Comparison of ENCODE assay signal across 1 cellular context in the genomic region with DNA sequence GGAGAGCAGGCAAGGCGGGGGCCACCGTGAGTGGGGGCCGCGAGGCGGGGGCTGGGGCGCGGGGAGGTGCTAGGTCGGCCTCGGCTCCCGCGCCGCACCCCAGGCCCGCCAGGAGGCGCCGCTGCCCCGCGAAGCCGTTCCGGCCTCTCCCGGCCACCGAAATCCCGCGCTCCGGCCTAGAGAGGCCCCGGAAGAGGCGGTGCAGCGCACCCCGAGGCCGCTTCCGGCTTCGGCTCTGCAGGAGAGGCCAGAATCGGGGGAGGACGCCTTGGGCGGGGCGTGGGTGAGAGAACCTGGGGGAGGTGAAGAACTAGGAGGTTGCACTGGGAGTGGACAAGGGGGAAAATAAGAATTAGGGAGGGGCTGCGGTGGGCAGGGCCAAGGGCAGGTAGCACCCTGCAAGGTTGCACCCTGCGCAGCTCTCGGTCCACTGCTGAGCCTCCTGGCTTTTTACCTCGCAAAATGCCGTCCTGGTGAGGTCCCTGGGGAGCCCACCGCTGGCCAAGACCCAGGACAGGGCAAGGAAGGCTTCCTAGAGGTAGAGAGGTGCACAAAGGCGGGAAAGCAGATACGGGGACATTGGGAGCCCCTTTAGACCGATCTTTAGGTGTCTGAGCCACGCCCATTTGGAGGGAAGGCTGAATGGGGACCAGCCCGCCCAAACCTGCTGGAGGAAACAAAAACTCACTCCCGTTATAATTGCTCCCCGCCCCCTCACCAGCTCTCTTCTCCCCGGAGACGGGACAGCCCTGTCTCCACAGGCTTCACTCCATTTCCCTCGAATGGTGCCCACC.
A peak's percentile ranks its signal among the peaks of the same experiment; 100 is the strongest.
TF ChIP-seq lines count a peak whose summit lies in the region.

No MANE protein-coding gene starts in this region.

TF ChIP-seq in GM12878, 131 proteins besides CTCF, POLR2A, EP300 and RAD21 (continues in another document):
- TF ChIP-seq, protein P1, sequence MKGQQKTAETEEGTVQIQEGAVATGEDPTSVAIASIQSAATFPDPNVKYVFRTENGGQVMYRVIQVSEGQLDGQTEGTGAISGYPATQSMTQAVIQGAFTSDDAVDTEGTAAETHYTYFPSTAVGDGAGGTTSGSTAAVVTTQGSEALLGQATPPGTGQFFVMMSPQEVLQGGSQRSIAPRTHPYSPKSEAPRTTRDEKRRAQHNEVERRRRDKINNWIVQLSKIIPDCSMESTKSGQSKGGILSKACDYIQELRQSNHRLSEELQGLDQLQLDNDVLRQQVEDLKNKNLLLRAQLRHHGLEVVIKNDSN (IDR thresholded peaks at IDR 0.05; ENCODE audit: borderline replicate concordance, extremely low read length, insufficient read depth, low read depth, low read length), result no peak
- no peak for TF ChIP-seq MYB (IDR thresholded peaks at IDR 0.05; ENCODE audit: borderline replicate concordance, low read depth, low read length)
- peak; percentile 50 for TF ChIP-seq SIX5 (IDR thresholded peaks at IDR 0.05; ENCODE audit: low read depth, low read length, severe bottlenecking)
- peak; percentile 56; the same call in 1 of the 2 replicates for TF ChIP-seq CBFB (IDR thresholded peaks at IDR 0.05; ENCODE audit: low read depth)
- TF ChIP-seq, protein P2, sequence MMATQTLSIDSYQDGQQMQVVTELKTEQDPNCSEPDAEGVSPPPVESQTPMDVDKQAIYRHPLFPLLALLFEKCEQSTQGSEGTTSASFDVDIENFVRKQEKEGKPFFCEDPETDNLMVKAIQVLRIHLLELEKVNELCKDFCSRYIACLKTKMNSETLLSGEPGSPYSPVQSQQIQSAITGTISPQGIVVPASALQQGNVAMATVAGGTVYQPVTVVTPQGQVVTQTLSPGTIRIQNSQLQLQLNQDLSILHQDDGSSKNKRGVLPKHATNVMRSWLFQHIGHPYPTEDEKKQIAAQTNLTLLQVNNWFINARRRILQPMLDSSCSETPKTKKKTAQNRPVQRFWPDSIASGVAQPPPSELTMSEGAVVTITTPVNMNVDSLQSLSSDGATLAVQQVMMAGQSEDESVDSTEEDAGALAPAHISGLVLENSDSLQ (IDR thresholded peaks at IDR 0.05), result no peak
- no peak for TF ChIP-seq DPF2 (IDR thresholded peaks at IDR 0.05)
- TF ChIP-seq CBX5 (IDR thresholded peaks at IDR 0.05; ENCODE audit: low read depth), result no peak
- TF ChIP-seq NFIC (IDR thresholded peaks at IDR 0.05; ENCODE audit: low read depth, low read length), result no peak
- TF ChIP-seq EGR1 (IDR thresholded peaks at IDR 0.05; ENCODE audit: borderline replicate concordance in 1 of 2, low read depth in 2 of 2, low read length in 2 of 2), result peak in 1 of 2 experiments; percentile 88; a peak in 2 of 3 replicates
- peak in 1 of 2 experiments; percentile 72; a peak in 2 of 4 replicates for TF ChIP-seq SRF (IDR thresholded peaks at IDR 0.05; ENCODE audit: low read depth in 2 of 2, low read length in 2 of 2)
- TF ChIP-seq, protein P3, sequence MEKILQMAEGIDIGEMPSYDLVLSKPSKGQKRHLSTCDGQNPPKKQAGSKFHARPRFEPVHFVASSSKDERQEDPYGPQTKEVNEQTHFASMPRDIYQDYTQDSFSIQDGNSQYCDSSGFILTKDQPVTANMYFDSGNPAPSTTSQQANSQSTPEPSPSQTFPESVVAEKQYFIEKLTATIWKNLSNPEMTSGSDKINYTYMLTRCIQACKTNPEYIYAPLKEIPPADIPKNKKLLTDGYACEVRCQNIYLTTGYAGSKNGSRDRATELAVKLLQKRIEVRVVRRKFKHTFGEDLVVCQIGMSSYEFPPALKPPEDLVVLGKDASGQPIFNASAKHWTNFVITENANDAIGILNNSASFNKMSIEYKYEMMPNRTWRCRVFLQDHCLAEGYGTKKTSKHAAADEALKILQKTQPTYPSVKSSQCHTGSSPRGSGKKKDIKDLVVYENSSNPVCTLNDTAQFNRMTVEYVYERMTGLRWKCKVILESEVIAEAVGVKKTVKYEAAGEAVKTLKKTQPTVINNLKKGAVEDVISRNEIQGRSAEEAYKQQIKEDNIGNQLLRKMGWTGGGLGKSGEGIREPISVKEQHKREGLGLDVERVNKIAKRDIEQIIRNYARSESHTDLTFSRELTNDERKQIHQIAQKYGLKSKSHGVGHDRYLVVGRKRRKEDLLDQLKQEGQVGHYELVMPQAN (conservative IDR thresholded peaks at IDR 0.05), result peak; percentile 66
- TF ChIP-seq HDGF (IDR thresholded peaks at IDR 0.05), result no peak
- peak; percentile 66; the same call in 1 of the 2 replicates for TF ChIP-seq POLR2AphosphoS5 (IDR thresholded peaks at IDR 0.05; ENCODE audit: low read length)
- TF ChIP-seq ASH2L (IDR thresholded peaks at IDR 0.05; ENCODE audit: borderline replicate concordance, low read depth), result no peak
- TF ChIP-seq CEBPB (IDR thresholded peaks at IDR 0.05; ENCODE audit: borderline replicate concordance in 1 of 2, low read depth in 2 of 2, low read length in 2 of 2), result no peak
- no peak for TF ChIP-seq CHD1 (IDR thresholded peaks at IDR 0.05; ENCODE audit: low read depth, low read length)
- TF ChIP-seq GABPA (IDR thresholded peaks at IDR 0.05; ENCODE audit: low read depth), result peak; percentile 94
- no peak for TF ChIP-seq LARP7 (IDR thresholded peaks at IDR 0.05)
- no peak for TF ChIP-seq BRCA1 (IDR thresholded peaks at IDR 0.05; ENCODE audit: low read depth, low read length)
- peak; percentile 70 for TF ChIP-seq HCFC1 (IDR thresholded peaks at IDR 0.05; ENCODE audit: low read length)
- TF ChIP-seq, protein P4, sequence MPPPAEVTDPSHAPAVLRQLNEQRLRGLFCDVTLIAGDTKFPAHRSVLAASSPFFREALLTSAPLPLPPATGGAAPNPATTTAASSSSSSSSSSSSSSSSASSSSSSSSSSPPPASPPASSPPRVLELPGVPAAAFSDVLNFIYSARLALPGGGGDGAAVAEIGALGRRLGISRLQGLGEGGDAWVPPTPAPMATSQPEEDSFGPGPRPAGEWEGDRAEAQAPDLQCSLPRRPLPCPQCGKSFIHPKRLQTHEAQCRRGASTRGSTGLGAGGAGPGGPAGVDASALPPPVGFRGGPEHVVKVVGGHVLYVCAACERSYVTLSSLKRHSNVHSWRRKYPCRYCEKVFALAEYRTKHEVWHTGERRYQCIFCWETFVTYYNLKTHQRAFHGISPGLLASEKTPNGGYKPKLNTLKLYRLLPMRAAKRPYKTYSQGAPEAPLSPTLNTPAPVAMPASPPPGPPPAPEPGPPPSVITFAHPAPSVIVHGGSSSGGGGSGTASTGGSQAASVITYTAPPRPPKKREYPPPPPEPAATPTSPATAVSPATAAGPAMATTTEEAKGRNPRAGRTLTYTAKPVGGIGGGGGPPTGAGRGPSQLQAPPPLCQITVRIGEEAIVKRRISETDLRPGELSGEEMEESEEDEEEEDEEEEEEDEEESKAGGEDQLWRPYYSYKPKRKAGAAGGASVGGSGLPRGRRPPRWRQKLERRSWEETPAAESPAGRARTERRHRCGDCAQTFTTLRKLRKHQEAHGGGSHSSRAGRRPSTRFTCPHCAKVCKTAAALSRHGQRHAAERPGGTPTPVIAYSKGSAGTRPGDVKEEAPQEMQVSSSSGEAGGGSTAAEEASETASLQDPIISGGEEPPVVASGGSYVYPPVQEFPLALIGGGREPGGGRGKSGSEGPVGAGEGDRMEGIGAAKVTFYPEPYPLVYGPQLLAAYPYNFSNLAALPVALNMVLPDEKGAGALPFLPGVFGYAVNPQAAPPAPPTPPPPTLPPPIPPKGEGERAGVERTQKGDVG (CRISPR knock-in tag; IDR thresholded peaks at IDR 0.05), result no peak
- TF ChIP-seq CBX3 (IDR thresholded peaks at IDR 0.05; ENCODE audit: borderline replicate concordance, low read depth), result no peak
- TF ChIP-seq RCOR1 (conservative IDR thresholded peaks at IDR 0.05; ENCODE audit: low read depth, low read length), result no peak
- no peak for TF ChIP-seq MTA3 (IDR thresholded peaks at IDR 0.05; ENCODE audit: borderline replicate concordance, low read length)
- TF ChIP-seq, protein P5, sequence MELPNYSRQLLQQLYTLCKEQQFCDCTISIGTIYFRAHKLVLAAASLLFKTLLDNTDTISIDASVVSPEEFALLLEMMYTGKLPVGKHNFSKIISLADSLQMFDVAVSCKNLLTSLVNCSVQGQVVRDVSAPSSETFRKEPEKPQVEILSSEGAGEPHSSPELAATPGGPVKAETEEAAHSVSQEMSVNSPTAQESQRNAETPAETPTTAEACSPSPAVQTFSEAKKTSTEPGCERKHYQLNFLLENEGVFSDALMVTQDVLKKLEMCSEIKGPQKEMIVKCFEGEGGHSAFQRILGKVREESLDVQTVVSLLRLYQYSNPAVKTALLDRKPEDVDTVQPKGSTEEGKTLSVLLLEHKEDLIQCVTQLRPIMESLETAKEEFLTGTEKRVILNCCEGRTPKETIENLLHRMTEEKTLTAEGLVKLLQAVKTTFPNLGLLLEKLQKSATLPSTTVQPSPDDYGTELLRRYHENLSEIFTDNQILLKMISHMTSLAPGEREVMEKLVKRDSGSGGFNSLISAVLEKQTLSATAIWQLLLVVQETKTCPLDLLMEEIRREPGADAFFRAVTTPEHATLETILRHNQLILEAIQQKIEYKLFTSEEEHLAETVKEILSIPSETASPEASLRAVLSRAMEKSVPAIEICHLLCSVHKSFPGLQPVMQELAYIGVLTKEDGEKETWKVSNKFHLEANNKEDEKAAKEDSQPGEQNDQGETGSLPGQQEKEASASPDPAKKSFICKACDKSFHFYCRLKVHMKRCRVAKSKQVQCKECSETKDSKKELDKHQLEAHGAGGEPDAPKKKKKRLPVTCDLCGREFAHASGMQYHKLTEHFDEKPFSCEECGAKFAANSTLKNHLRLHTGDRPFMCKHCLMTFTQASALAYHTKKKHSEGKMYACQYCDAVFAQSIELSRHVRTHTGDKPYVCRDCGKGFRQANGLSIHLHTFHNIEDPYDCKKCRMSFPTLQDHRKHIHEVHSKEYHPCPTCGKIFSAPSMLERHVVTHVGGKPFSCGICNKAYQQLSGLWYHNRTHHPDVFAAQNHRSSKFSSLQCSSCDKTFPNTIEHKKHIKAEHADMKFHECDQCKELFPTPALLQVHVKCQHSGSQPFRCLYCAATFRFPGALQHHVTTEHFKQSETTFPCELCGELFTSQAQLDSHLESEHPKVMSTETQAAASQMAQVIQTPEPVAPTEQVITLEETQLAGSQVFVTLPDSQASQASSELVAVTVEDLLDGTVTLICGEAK (IDR thresholded peaks at IDR 0.05; ENCODE audit: borderline replicate concordance), result peak; percentile 92
- 0 out of 2 replicates have a peak, but pooled peaks have one; percentile 38 for TF ChIP-seq NR2F1 (conservative IDR thresholded peaks at IDR 0.05)
- no peak for TF ChIP-seq RFX5 (IDR thresholded peaks at IDR 0.05; ENCODE audit: low read depth, low read length)
- peak; percentile 47; the same call in 1 of the 2 replicates for TF ChIP-seq TAF1 (IDR thresholded peaks at IDR 0.05; ENCODE audit: borderline replicate concordance, low read depth, low read length)
- TF ChIP-seq JUNB (IDR thresholded peaks at IDR 0.05), result no peak
- no peak for TF ChIP-seq FOXK2 (IDR thresholded peaks at IDR 0.05)
- peak; percentile 82 for TF ChIP-seq IKZF1 (conservative IDR thresholded peaks at IDR 0.05)
- TF ChIP-seq CREM (IDR thresholded peaks at IDR 0.05; ENCODE audit: low read depth), result peak; percentile 67; the same call in 1 of the 2 replicates
- peak; percentile 48 for TF ChIP-seq ATF7 (IDR thresholded peaks at IDR 0.05; ENCODE audit: low read depth)
- TF ChIP-seq FOXM1 (IDR thresholded peaks at IDR 0.05; ENCODE audit: low read depth, low read length), result no peak
- TF ChIP-seq MEF2A (IDR thresholded peaks at IDR 0.05; ENCODE audit: insufficient read depth, low read depth, low read length), result peak; percentile 76; the same call in 1 of the 2 replicates
- no peak for TF ChIP-seq ZNF217 (IDR thresholded peaks at IDR 0.05)
- TF ChIP-seq, protein P6, sequence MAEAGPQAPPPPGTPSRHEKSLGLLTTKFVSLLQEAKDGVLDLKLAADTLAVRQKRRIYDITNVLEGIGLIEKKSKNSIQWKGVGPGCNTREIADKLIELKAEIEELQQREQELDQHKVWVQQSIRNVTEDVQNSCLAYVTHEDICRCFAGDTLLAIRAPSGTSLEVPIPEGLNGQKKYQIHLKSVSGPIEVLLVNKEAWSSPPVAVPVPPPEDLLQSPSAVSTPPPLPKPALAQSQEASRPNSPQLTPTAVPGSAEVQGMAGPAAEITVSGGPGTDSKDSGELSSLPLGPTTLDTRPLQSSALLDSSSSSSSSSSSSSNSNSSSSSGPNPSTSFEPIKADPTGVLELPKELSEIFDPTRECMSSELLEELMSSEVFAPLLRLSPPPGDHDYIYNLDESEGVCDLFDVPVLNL (IDR thresholded peaks at IDR 0.05; ENCODE audit: low read depth, low read length), result peak; percentile 62; the same call in 1 of the 2 replicates
- TF ChIP-seq ZNF622 (IDR thresholded peaks at IDR 0.05), result no peak
- TF ChIP-seq NFXL1 (IDR thresholded peaks at IDR 0.05; ENCODE audit: borderline replicate concordance), result no peak
- TF ChIP-seq SUZ12 (IDR thresholded peaks at IDR 0.05; ENCODE audit: unreplicated experiment), result no peak
- TF ChIP-seq SUPT20H (IDR thresholded peaks at IDR 0.05; ENCODE audit: borderline replicate concordance, control insufficient read depth, low read depth, low read length), result no peak
- TF ChIP-seq RBBP5 (conservative IDR thresholded peaks at IDR 0.05), result no peak
- peak; percentile 12; the same call in 1 of the 2 replicates for TF ChIP-seq ESRRA (IDR thresholded peaks at IDR 0.05; ENCODE audit: low read length)
- TF ChIP-seq, protein P7, sequence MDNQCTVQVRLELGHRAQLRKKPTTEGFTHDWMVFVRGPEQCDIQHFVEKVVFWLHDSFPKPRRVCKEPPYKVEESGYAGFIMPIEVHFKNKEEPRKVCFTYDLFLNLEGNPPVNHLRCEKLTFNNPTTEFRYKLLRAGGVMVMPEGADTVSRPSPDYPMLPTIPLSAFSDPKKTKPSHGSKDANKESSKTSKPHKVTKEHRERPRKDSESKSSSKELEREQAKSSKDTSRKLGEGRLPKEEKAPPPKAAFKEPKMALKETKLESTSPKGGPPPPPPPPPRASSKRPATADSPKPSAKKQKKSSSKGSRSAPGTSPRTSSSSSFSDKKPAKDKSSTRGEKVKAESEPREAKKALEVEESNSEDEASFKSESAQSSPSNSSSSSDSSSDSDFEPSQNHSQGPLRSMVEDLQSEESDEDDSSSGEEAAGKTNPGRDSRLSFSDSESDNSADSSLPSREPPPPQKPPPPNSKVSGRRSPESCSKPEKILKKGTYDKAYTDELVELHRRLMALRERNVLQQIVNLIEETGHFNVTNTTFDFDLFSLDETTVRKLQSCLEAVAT (IDR thresholded peaks at IDR 0.05), result no peak
- TF ChIP-seq ZZZ3 (IDR thresholded peaks at IDR 0.05; ENCODE audit: control insufficient read depth, insufficient read length, low read depth), result no peak
